In the genomic region with DNA sequence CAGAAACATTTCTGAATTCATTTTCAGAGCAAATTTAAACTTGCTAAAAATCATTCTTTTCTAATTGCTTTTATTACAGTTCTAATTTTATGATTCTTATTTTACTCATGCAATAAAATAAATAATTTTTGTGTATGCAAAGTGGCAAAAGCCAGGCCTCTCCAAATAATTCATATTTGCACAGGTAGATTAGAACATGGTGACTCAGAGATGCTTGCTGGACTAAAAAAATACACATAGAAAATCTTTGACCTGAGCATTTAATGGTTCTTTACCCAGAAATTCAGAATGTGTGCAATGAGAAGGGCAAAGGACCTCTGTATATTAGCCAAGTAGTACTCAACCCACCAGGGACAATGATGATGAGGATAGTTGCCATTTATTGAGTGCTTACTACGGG, we compare ENCODE assay signal across 25 cellular contexts. TPM values are rescaled to one million over a fixed set of nuclear protein-coding genes. Genes with fewer than 3 reads are reported as not detected.
"Had no signal": no experiment of that assay in that cellular context is flagged by ENCODE, and none has a peak within 500 bp of the region (broad histone marks: within the 10 kb centered on the region; RNA-seq: fewer than 3 reads in every experiment).

No MANE protein-coding gene starts in this region.

- H3K4me1 Mint-ChIP-seq: WTC11 had no signal

- H3K27me3 ChIP-seq: adrenal gland had no signal

- H3K27me3 Mint-ChIP-seq: brain had no signal

- H3K4me3 Mint-ChIP-seq: activated CD4-positive, alpha-beta T cell treated with anti-CD3 and anti-CD28 coated beads for 36 hours; activated CD4-positive, alpha-beta T cell treated with anti-CD3 and anti-CD28 coated beads, Interleukin-2, amount 10 ng/mL, durations not matched to agents 7 days and 5 days; activated CD8-positive, alpha-beta T cell treated with anti-CD3 and anti-CD28 coated beads, Interleukin-2, amount 10 ng/mL, durations not matched to agents 7 days and 5 days; activated naive CD4-positive, alpha-beta T cell treated with anti-CD3 and anti-CD28 coated beads for 36 hours; activated T-cell treated with anti-CD3 and anti-CD28 coated beads, Interleukin-2, amount 50 U/mL, for 4 hours; activated T-helper 1 cell treated with anti-CD3 and anti-CD28 coated beads, Interleukin-12 subunit alpha, Interleukin-12 subunit beta, Interleukin-2, Interleukin-4 antibody, amounts not matched to agents 30 ng/mL and 10 ng/mL and 1 ng/mL, durations not matched to agents 14 hours and 24 hours and 36 hours; brain; T-helper 1 cell treated with Interleukin-12 subunit alpha and Interleukin-12 subunit beta and Interleukin-4 antibody, amounts not matched to agents 30 μg/mL and 1 μg/mL, for 36 hours; T-helper 2 cell treated with Interferon-gamma antibody and Interleukin-4, amounts not matched to agents 5 μg/mL and 100 μg/mL, for 36 hours; WTC11 had no signal

- H3K27ac Mint-ChIP-seq: activated CD4-positive, alpha-beta T cell treated with anti-CD3 and anti-CD28 coated beads for 36 hours; activated CD4-positive, alpha-beta T cell treated with anti-CD3 and anti-CD28 coated beads, Interleukin-2, amount 10 ng/mL, durations not matched to agents 7 days and 5 days; activated CD8-positive, alpha-beta T cell treated with anti-CD3 and anti-CD28 coated beads, Interleukin-2, amount 10 ng/mL, durations not matched to agents 7 days and 5 days; activated naive CD4-positive, alpha-beta T cell treated with anti-CD3 and anti-CD28 coated beads for 36 hours; activated T-helper 1 cell treated with anti-CD3 and anti-CD28 coated beads, Interleukin-12 subunit alpha, Interleukin-12 subunit beta, Interleukin-2, Interleukin-4 antibody, amounts not matched to agents 30 ng/mL and 10 ng/mL and 1 ng/mL, durations not matched to agents 14 hours and 24 hours and 36 hours; T-helper 1 cell treated with Interleukin-12 subunit alpha and Interleukin-12 subunit beta and Interleukin-4 antibody, amounts not matched to agents 30 μg/mL and 1 μg/mL, for 36 hours; T-helper 2 cell treated with Interferon-gamma antibody and Interleukin-4, amounts not matched to agents 5 μg/mL and 100 μg/mL, for 36 hours; WTC11 had no signal

- H3K9me3 Mint-ChIP-seq: activated CD4-positive, alpha-beta T cell treated with anti-CD3 and anti-CD28 coated beads, Interleukin-2, amount 10 ng/mL, durations not matched to agents 7 days and 5 days; activated naive CD4-positive, alpha-beta T cell treated with anti-CD3 and anti-CD28 coated beads for 36 hours; activated naive CD4-positive, alpha-beta T cell treated with anti-CD3 and anti-CD28 coated beads, Interleukin-2, amount 50 U/mL, for 72 hours; activated T-cell treated with anti-CD3 and anti-CD28 coated beads, Interleukin-2, amount 50 U/mL, for 4 hours; activated T-helper 1 cell treated with anti-CD3 and anti-CD28 coated beads, Interleukin-12 subunit alpha, Interleukin-12 subunit beta, Interleukin-2, Interleukin-4 antibody, amounts not matched to agents 30 ng/mL and 10 ng/mL and 1 ng/mL, durations not matched to agents 14 hours and 24 hours and 36 hours; brain; T-helper 1 cell treated with Interleukin-12 subunit alpha and Interleukin-12 subunit beta and Interleukin-4 antibody, amounts not matched to agents 30 μg/mL and 1 μg/mL, for 36 hours; T-helper 2 cell treated with Interferon-gamma antibody and Interleukin-4, amounts not matched to agents 5 μg/mL and 100 μg/mL, for 36 hours; WTC11 had no signal

- DNase-seq: activated CD4-positive, alpha-beta T cell treated with anti-CD3 and anti-CD28 coated beads, Interleukin-2, amount 10 ng/mL, durations not matched to agents 7 days and 5 days; activated CD8-positive, alpha-beta memory T cell treated with anti-CD3 and anti-CD28 coated beads, Interleukin-2, amount 50 U/mL, for 4 hours; activated CD8-positive, alpha-beta T cell treated with anti-CD3 and anti-CD28 coated beads, Interleukin-2, amount 10 ng/mL, durations not matched to agents 7 days and 5 days; activated gamma-delta T cell treated with Interleukin-2 at 50 U/mL for 16 hours; activated T-cell treated with anti-CD3 and anti-CD28 coated beads for 4 hours; activated T-cell treated with anti-CD3 and anti-CD28 coated beads, Interleukin-2, amount 50 U/mL, for 4 hours; adrenal gland; Karpas-422; KBM-7; NCI-H1105; NCI-H1417 treated with DMSO at 0.1 percent for 48 hours; NCI-H187 treated with DMSO at 0.1 percent for 48 hours; NCI-H2081; NCI-H524 treated with DMSO at 0.1 percent for 48 hours; Right ventricle myocardium superior had no signal

- H3K9me3 ChIP-seq: adrenal gland had no signal

- H3K4me3 ChIP-seq: adrenal gland had no signal

- H3K36me3 Mint-ChIP-seq: activated naive CD4-positive, alpha-beta T cell treated with anti-CD3 and anti-CD28 coated beads, Interleukin-2, amount 50 U/mL, for 72 hours; WTC11 had no signal

- H3K36me3 ChIP-seq: adrenal gland had no signal

- H3K27ac ChIP-seq: adrenal gland, RWPE1 had no signal

RNA-seq across cellular contexts. Expression of a gene that starts 15.3 kb away (rescaled TPM):
- total RNA-seq: activated CD8-positive, alpha-beta T cell treated with anti-CD3 and anti-CD28 coated beads, Interleukin-2, amount 10 ng/mL, durations not matched to agents 7 days and 5 days; activated naive CD4-positive, alpha-beta T cell treated with anti-CD3 and anti-CD28 coated beads for 36 hours; activated T-cell treated with anti-CD3 and anti-CD28 coated beads, Interleukin-2, amount 50 U/mL, for 4 hours; MCF 10A had no signal
